ENCODE assay signal across 1 cellular context in the genomic region with DNA sequence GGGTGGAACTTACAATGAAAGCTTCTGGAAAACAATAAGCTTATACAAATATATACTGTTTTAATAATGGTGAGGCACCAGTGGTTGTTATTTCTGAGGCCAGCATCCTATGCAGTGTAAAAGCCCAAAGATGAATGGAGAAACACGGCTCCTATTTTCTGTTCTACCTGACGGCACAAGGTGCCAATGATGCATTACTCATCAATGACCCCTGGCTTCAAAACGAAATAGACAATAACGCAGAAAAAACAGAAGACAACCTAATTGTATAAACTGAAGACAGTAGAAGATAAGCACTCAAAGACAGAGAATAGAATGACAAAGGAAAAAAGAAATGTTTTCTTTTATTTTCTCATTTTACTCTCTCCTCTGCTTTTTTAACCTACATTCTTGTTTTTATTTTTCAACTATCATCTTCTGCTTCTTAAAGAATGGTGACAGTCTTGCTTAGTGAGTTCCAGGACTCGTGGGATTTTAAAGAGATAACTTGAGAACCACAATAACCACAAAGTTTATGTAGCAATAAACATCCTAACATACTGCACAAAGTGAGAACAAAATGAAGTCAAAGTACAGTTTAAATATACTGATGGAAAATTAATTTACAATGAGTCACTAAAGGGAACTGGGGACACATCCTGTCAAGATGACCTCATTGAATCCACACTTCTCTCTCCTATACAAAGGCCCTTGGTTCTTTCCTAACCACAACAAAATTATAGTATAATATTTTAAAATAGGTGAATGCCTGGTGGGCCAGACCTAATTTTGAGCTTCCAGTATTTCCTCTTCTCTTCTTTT.
TF ChIP-seq lines count a peak whose summit lies in the region.

No MANE protein-coding gene starts in this region.

TF ChIP-seq in HEK293, 187 proteins besides CTCF, POLR2A, EP300 and RAD21 (continued from another document and continues in another):
- TF ChIP-seq, protein P1, sequence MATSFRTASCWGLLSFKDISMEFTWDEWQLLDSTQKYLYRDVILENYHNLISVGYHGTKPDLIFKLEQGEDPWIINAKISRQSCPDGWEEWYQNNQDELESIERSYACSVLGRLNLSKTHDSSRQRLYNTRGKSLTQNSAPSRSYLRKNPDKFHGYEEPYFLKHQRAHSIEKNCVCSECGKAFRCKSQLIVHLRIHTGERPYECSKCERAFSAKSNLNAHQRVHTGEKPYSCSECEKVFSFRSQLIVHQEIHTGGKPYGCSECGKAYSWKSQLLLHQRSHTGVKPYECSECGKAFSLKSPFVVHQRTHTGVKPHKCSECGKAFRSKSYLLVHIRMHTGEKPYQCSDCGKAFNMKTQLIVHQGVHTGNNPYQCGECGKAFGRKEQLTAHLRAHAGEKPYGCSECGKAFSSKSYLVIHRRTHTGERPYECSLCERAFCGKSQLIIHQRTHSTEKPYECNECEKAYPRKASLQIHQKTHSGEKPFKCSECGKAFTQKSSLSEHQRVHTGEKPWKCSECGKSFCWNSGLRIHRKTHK (tag by site-specific recombination; IDR thresholded peaks at IDR 0.05): no peak
- TF ChIP-seq, protein P2, sequence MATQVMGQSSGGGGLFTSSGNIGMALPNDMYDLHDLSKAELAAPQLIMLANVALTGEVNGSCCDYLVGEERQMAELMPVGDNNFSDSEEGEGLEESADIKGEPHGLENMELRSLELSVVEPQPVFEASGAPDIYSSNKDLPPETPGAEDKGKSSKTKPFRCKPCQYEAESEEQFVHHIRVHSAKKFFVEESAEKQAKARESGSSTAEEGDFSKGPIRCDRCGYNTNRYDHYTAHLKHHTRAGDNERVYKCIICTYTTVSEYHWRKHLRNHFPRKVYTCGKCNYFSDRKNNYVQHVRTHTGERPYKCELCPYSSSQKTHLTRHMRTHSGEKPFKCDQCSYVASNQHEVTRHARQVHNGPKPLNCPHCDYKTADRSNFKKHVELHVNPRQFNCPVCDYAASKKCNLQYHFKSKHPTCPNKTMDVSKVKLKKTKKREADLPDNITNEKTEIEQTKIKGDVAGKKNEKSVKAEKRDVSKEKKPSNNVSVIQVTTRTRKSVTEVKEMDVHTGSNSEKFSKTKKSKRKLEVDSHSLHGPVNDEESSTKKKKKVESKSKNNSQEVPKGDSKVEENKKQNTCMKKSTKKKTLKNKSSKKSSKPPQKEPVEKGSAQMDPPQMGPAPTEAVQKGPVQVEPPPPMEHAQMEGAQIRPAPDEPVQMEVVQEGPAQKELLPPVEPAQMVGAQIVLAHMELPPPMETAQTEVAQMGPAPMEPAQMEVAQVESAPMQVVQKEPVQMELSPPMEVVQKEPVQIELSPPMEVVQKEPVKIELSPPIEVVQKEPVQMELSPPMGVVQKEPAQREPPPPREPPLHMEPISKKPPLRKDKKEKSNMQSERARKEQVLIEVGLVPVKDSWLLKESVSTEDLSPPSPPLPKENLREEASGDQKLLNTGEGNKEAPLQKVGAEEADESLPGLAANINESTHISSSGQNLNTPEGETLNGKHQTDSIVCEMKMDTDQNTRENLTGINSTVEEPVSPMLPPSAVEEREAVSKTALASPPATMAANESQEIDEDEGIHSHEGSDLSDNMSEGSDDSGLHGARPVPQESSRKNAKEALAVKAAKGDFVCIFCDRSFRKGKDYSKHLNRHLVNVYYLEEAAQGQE (tag by site-specific recombination; IDR thresholded peaks at IDR 0.05): no peak
- TF ChIP-seq, protein P3, sequence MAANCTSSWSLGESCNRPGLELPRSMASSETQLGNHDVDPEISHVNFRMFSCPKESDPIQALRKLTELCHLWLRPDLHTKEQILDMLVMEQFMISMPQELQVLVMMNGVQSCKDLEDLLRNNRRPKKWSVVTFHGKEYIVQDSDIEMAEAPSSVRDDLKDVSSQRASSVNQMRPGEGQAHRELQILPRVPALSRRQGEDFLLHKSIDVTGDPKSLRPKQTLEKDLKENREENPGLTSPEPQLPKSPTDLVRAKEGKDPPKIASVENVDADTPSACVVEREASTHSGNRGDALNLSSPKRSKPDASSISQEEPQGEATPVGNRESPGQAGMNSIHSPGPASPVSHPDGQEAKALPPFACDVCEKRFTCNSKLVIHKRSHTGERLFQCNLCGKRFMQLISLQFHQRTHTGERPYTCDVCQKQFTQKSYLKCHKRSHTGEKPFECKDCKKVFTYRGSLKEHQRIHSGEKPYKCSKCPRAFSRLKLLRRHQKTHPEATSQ (tag by site-specific recombination; IDR thresholded peaks at IDR 0.05): no peak
- TF ChIP-seq, protein P4, sequence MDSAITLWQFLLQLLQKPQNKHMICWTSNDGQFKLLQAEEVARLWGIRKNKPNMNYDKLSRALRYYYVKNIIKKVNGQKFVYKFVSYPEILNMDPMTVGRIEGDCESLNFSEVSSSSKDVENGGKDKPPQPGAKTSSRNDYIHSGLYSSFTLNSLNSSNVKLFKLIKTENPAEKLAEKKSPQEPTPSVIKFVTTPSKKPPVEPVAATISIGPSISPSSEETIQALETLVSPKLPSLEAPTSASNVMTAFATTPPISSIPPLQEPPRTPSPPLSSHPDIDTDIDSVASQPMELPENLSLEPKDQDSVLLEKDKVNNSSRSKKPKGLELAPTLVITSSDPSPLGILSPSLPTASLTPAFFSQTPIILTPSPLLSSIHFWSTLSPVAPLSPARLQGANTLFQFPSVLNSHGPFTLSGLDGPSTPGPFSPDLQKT (IDR thresholded peaks at IDR 0.05; ENCODE audit: borderline replicate concordance, low read depth, low read length): no peak
- TF ChIP-seq, protein P5, sequence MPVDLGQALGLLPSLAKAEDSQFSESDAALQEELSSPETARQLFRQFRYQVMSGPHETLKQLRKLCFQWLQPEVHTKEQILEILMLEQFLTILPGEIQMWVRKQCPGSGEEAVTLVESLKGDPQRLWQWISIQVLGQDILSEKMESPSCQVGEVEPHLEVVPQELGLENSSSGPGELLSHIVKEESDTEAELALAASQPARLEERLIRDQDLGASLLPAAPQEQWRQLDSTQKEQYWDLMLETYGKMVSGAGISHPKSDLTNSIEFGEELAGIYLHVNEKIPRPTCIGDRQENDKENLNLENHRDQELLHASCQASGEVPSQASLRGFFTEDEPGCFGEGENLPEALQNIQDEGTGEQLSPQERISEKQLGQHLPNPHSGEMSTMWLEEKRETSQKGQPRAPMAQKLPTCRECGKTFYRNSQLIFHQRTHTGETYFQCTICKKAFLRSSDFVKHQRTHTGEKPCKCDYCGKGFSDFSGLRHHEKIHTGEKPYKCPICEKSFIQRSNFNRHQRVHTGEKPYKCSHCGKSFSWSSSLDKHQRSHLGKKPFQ (tag by site-specific recombination; IDR thresholded peaks at IDR 0.05): no peak
- TF ChIP-seq, protein P6, sequence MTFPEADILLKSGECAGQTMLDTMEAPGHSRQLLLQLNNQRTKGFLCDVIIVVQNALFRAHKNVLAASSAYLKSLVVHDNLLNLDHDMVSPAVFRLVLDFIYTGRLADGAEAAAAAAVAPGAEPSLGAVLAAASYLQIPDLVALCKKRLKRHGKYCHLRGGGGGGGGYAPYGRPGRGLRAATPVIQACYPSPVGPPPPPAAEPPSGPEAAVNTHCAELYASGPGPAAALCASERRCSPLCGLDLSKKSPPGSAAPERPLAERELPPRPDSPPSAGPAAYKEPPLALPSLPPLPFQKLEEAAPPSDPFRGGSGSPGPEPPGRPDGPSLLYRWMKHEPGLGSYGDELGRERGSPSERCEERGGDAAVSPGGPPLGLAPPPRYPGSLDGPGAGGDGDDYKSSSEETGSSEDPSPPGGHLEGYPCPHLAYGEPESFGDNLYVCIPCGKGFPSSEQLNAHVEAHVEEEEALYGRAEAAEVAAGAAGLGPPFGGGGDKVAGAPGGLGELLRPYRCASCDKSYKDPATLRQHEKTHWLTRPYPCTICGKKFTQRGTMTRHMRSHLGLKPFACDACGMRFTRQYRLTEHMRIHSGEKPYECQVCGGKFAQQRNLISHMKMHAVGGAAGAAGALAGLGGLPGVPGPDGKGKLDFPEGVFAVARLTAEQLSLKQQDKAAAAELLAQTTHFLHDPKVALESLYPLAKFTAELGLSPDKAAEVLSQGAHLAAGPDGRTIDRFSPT (tag by site-specific recombination; IDR thresholded peaks at IDR 0.05): peak; percentile 66
- no peak for TF ChIP-seq GLIS2 (tag by site-specific recombination; IDR thresholded peaks at IDR 0.05)
- TF ChIP-seq ZNF626 (tag by site-specific recombination; IDR thresholded peaks at IDR 0.05): no peak
- no peak for TF ChIP-seq ZNF555 (tag by site-specific recombination; conservative IDR thresholded peaks at IDR 0.05)
- TF ChIP-seq, protein P7, sequence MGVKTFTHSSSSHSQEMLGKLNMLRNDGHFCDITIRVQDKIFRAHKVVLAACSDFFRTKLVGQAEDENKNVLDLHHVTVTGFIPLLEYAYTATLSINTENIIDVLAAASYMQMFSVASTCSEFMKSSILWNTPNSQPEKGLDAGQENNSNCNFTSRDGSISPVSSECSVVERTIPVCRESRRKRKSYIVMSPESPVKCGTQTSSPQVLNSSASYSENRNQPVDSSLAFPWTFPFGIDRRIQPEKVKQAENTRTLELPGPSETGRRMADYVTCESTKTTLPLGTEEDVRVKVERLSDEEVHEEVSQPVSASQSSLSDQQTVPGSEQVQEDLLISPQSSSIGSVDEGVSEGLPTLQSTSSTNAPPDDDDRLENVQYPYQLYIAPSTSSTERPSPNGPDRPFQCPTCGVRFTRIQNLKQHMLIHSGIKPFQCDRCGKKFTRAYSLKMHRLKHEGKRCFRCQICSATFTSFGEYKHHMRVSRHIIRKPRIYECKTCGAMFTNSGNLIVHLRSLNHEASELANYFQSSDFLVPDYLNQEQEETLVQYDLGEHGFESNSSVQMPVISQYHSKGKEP (tag by site-specific recombination; IDR thresholded peaks at IDR 0.05): no peak
- TF ChIP-seq, protein P8, sequence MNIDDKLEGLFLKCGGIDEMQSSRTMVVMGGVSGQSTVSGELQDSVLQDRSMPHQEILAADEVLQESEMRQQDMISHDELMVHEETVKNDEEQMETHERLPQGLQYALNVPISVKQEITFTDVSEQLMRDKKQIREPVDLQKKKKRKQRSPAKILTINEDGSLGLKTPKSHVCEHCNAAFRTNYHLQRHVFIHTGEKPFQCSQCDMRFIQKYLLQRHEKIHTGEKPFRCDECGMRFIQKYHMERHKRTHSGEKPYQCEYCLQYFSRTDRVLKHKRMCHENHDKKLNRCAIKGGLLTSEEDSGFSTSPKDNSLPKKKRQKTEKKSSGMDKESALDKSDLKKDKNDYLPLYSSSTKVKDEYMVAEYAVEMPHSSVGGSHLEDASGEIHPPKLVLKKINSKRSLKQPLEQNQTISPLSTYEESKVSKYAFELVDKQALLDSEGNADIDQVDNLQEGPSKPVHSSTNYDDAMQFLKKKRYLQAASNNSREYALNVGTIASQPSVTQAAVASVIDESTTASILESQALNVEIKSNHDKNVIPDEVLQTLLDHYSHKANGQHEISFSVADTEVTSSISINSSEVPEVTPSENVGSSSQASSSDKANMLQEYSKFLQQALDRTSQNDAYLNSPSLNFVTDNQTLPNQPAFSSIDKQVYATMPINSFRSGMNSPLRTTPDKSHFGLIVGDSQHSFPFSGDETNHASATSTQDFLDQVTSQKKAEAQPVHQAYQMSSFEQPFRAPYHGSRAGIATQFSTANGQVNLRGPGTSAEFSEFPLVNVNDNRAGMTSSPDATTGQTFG (tag by site-specific recombination; IDR thresholded peaks at IDR 0.05; ENCODE audit: borderline replicate concordance): no peak
- no peak for TF ChIP-seq SALL2 (tag by site-specific recombination; IDR thresholded peaks at IDR 0.05; ENCODE audit: borderline replicate concordance)
- TF ChIP-seq ZNF23 (tag by site-specific recombination; IDR thresholded peaks at IDR 0.05; ENCODE audit: borderline replicate concordance): no peak
- TF ChIP-seq ZNF426 (tag by site-specific recombination; IDR thresholded peaks at IDR 0.05): no peak
- TF ChIP-seq, protein P9, sequence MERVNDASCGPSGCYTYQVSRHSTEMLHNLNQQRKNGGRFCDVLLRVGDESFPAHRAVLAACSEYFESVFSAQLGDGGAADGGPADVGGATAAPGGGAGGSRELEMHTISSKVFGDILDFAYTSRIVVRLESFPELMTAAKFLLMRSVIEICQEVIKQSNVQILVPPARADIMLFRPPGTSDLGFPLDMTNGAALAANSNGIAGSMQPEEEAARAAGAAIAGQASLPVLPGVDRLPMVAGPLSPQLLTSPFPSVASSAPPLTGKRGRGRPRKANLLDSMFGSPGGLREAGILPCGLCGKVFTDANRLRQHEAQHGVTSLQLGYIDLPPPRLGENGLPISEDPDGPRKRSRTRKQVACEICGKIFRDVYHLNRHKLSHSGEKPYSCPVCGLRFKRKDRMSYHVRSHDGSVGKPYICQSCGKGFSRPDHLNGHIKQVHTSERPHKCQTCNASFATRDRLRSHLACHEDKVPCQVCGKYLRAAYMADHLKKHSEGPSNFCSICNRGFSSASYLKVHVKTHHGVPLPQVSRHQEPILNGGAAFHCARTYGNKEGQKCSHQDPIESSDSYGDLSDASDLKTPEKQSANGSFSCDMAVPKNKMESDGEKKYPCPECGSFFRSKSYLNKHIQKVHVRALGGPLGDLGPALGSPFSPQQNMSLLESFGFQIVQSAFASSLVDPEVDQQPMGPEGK (tag by site-specific recombination; IDR thresholded peaks at IDR 0.05): no peak
- no peak for TF ChIP-seq RBAK (tag by site-specific recombination; IDR thresholded peaks at IDR 0.05)
- no peak for TF ChIP-seq ZNF777 (tag by site-specific recombination; IDR thresholded peaks at IDR 0.05; ENCODE audit: borderline replicate concordance)
- no peak for TF ChIP-seq ZNF274 (IDR thresholded peaks at IDR 0.05; ENCODE audit: low read length)
- TF ChIP-seq ZNF274 (tag by site-specific recombination; IDR thresholded peaks at IDR 0.05; ENCODE audit: borderline replicate concordance): no peak
- TF ChIP-seq SCRT2 (tag by site-specific recombination; IDR thresholded peaks at IDR 0.05): no peak
- TF ChIP-seq, protein P10, sequence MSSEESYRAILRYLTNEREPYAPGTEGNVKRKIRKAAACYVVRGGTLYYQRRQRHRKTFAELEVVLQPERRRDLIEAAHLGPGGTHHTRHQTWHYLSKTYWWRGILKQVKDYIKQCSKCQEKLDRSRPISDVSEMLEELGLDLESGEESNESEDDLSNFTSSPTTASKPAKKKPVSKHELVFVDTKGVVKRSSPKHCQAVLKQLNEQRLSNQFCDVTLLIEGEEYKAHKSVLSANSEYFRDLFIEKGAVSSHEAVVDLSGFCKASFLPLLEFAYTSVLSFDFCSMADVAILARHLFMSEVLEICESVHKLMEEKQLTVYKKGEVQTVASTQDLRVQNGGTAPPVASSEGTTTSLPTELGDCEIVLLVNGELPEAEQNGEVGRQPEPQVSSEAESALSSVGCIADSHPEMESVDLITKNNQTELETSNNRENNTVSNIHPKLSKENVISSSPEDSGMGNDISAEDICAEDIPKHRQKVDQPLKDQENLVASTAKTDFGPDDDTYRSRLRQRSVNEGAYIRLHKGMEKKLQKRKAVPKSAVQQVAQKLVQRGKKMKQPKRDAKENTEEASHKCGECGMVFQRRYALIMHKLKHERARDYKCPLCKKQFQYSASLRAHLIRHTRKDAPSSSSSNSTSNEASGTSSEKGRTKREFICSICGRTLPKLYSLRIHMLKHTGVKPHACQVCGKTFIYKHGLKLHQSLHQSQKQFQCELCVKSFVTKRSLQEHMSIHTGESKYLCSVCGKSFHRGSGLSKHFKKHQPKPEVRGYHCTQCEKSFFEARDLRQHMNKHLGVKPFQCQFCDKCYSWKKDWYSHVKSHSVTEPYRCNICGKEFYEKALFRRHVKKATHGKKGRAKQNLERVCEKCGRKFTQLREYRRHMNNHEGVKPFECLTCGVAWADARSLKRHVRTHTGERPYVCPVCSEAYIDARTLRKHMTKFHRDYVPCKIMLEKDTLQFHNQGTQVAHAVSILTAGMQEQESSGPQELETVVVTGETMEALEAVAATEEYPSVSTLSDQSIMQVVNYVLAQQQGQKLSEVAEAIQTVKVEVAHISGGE (tag by site-specific recombination; conservative IDR thresholded peaks at IDR 0.05; ENCODE audit: low read depth): no peak
- TF ChIP-seq, protein P11, sequence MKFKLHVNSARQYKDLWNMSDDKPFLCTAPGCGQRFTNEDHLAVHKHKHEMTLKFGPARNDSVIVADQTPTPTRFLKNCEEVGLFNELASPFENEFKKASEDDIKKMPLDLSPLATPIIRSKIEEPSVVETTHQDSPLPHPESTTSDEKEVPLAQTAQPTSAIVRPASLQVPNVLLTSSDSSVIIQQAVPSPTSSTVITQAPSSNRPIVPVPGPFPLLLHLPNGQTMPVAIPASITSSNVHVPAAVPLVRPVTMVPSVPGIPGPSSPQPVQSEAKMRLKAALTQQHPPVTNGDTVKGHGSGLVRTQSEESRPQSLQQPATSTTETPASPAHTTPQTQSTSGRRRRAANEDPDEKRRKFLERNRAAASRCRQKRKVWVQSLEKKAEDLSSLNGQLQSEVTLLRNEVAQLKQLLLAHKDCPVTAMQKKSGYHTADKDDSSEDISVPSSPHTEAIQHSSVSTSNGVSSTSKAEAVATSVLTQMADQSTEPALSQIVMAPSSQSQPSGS (tag by site-specific recombination; IDR thresholded peaks at IDR 0.05; ENCODE audit: low read depth): peak; percentile 80
